Comparison of ENCODE assay signal across 12 cellular contexts in genomic region chr21:43824250-43824882, GRCh38. TPM values are rescaled to one million over a fixed set of nuclear protein-coding genes. Genes with fewer than 3 reads are reported as not detected.
DNase-seq lines count a peak whose midpoint lies in the region; ATAC-seq, FAIRE-seq and TF ChIP-seq lines count a peak whose summit lies in the region.
"Had no signal": no experiment of that assay in that cellular context is flagged by ENCODE, and none has a peak within 500 bp of the region (broad histone marks: within the 10 kb centered on the region; RNA-seq: fewer than 3 reads in every experiment).

No MANE protein-coding gene starts in this region.

- no peak overlapping the region for H3K4ac ChIP-seq in IMR-90 (ENCODE audit: low read depth, low read length)

- H3K56ac ChIP-seq in IMR-90 (ENCODE audit: extremely low read depth, insufficient read depth, low read length): no peak overlapping the region

- no peak overlapping the region for H4K5ac ChIP-seq in IMR-90 (ENCODE audit: low read depth, low read length)

- H2AK9ac ChIP-seq in IMR-90 (replicated peaks; ENCODE audit: low read depth, low read length, poor library complexity): peak overlapping the region; percentile 72

- no peak for TF ChIP-seq POLR2A in IMR-90 (IDR thresholded peaks at IDR 0.05; ENCODE audit: low read depth, low read length)
- no peak for TF ChIP-seq POLR2A in uterus (IDR thresholded peaks at IDR 0.05)

- peak; percentile 81 for FAIRE-seq in bronchial epithelial cell (lab: Jason Lieb, UNC)
- FAIRE-seq: TTC549 had no signal

- no peaks in the 10 kb centered on the region for H3K79me1 ChIP-seq in IMR-90 (ENCODE audit: low read depth in 1 of 2, low read length in 2 of 2)

- H4K8ac ChIP-seq in IMR-90 (ENCODE audit: low read depth in 2 of 2, low read length in 2 of 2): no peak overlapping the region

- dilution Hi-C loops in IMR-90 (cut with HindIII; ENCODE audit: low sequenced_read_pairs, unreplicated experiment): no loop called here

- intact Hi-C loops in IMR-90 (cut with micrococcal nuclease): no loop called here
- intact Hi-C loops in uterus (cut with DNase I; ENCODE audit: low total_unique reads): no loop called here

- no peak overlapping the region for H3K4me3 ChIP-seq in IMR-90 (ENCODE audit: insufficient read depth, low read depth, low read length)
- no peak overlapping the region for H3K4me3 ChIP-seq in bronchial epithelial cell (ENCODE audit: low read depth, low read length)
- H3K4me3 ChIP-seq in uterus: no peak overlapping the region
- H3K4me3 ChIP-seq: PC-9 had no signal

- no peak overlapping the region for H3K27ac ChIP-seq in IMR-90 (ENCODE audit: insufficient read depth, low read length)
- H3K27ac ChIP-seq in uterus: no peak overlapping the region
- H3K27ac ChIP-seq: PC-9 had no signal

- H3K23ac ChIP-seq in IMR-90 (ENCODE audit: low read depth, low read length): no peak overlapping the region

- H2BK5ac ChIP-seq in IMR-90 (ENCODE audit: low read depth, low read length, poor library complexity, severe bottlenecking): no peak overlapping the region

- H4K20me1 ChIP-seq in IMR-90 (ENCODE audit: insufficient read depth, low read length): no peaks in the 10 kb centered on the region

- DNase-seq in AG08395 (ENCODE audit: low spot score): peak; percentile 83
- DNase-seq in IMR-90: peak; percentile 62
- peak; percentile 23 for DNase-seq in bronchial epithelial cell (ENCODE audit: low read depth)
- peak; percentile 26 for DNase-seq in kidney tubule cell (ENCODE audit: low spot score)
- DNase-seq in uterus: no peak
- DNase-seq in COLO829 (ENCODE audit: low spot score): no peak
- DNase-seq: NCI-H2029 treated with DMSO at 0.1 percent for 48 hours; PC-9; stimulated activated CD4-positive, alpha-beta T cell treated with anti-CD3 and anti-CD28 coated beads, Interleukin-4, amount 100 ng/mL, for 4 hours had no signal

- no peak overlapping the region for H3K4me2 ChIP-seq in IMR-90 (ENCODE audit: low read depth, low read length)
- H3K4me2 ChIP-seq: PC-9 had no signal

- peaks cover 5% of the 10 kb centered on the region for H3K27me3 ChIP-seq in IMR-90 (ENCODE audit: control insufficient read depth, insufficient read depth, low read length)
- peaks cover 4% of the 10 kb centered on the region for H3K27me3 ChIP-seq in bronchial epithelial cell (ENCODE audit: control insufficient read depth, insufficient read depth, low read length)
- H3K27me3 ChIP-seq in uterus: no peaks in the 10 kb centered on the region

- POLR2A ChIA-PET in IMR-90 (lab: Charles Lee; ENCODE audit: unreplicated experiment): no interaction called here

- peaks cover 4% of the 10 kb centered on the region; the same call in 1 of the 2 replicates for H3K9me1 ChIP-seq in IMR-90 (ENCODE audit: insufficient read depth, low read length)

- WGBS in IMR-90 (ENCODE audit: extremely low coverage in 2 of 2, insufficient read length in 1 of 2), 2 experiments: 69% methylated on average over 5 of the region's 14 CpGs; no CpG with 5 or more reads in 1 of the 2 experiments

- no peak overlapping the region for H2BK15ac ChIP-seq in IMR-90 (ENCODE audit: low read depth, low read length)

- CTCF ChIA-PET in IMR-90 (lab: Yijun Ruan, JAX): interaction anchor here (0.6 kb wide), 1 partner anchor 251 kb away, joined by 7 read pairs; no protein-coding TSS in a partner anchor

- ATAC-seq in IMR-90 (ENCODE audit: low read depth) (peak; percentile 80), GM18868 (IDR thresholded peaks at IDR 0.05; ENCODE audit: unreplicated experiment) (no peak), HG03135 (IDR thresholded peaks at IDR 0.05; ENCODE audit: unreplicated experiment) (no peak)

- no peak overlapping the region for H4K91ac ChIP-seq in IMR-90 (ENCODE audit: insufficient read depth, low read depth, low read length)

- H2AK5ac ChIP-seq in IMR-90 (ENCODE audit: low read depth, low read length): no peak overlapping the region

- H3K18ac ChIP-seq in IMR-90 (ENCODE audit: low read depth, low read length): no peak overlapping the region

- BruUV-seq in IMR-90 (replicated peaks; lab: Mats Ljungman, UMichigan): no TSS peak

- TF ChIP-seq RAD21 in IMR-90 (IDR thresholded peaks at IDR 0.05; ENCODE audit: low read length): no peak

- H3K14ac ChIP-seq in IMR-90 (replicated peaks; ENCODE audit: low read depth, low read length): no peak overlapping the region

- H3K9me3 ChIP-seq in IMR-90 (ENCODE audit: control insufficient read depth, insufficient read depth, low read length): no peaks in the 10 kb centered on the region
- no peaks in the 10 kb centered on the region for H3K9me3 ChIP-seq in uterus

- in situ Hi-C loops in IMR-90 (cut with MboI; ENCODE audit: low sequenced_read_pairs): no loop called here

- no peak overlapping the region for H2BK120ac ChIP-seq in IMR-90 (ENCODE audit: low read depth, low read length)

- TF ChIP-seq CTCF in IMR-90 (conservative IDR thresholded peaks at IDR 0.05; ENCODE audit: low read depth, low read length) (no peak), bronchial epithelial cell (IDR thresholded peaks at IDR 0.05; ENCODE audit: insufficient read depth, low read length, severe bottlenecking) (no peak), uterus (IDR thresholded peaks at IDR 0.05) (no peak)

- H3K36me3 ChIP-seq in IMR-90 (ENCODE audit: control insufficient read depth, insufficient read depth, low read length) (no peaks in the 10 kb centered on the region), bronchial epithelial cell (ENCODE audit: control insufficient read depth, insufficient read depth, low read length) (no peaks in the 10 kb centered on the region), uterus (no peaks in the 10 kb centered on the region)

- H2AFZ ChIP-seq in IMR-90 (replicated peaks; ENCODE audit: low read length, poor library complexity): peak overlapping the region; percentile 71
- H2AFZ ChIP-seq: PC-9 had no signal

- H3K4me1 ChIP-seq in IMR-90 (ENCODE audit: control insufficient read depth, insufficient read depth, low read length) (peaks cover 4% of the 10 kb centered on the region; the same call in 1 of the 2 replicates), uterus (no peaks in the 10 kb centered on the region)

- H3K9ac ChIP-seq in IMR-90 (ENCODE audit: low read depth, low read length): no peak overlapping the region

- H2BK20ac ChIP-seq in IMR-90 (ENCODE audit: low read depth, low read length): no peak overlapping the region

TF ChIP-seq in IMR-90, 13 proteins besides CTCF, POLR2A, EP300 and RAD21:
- TF ChIP-seq FOS (IDR thresholded peaks at IDR 0.05; ENCODE audit: low read depth, low read length) (peak; percentile 52; the same call in 1 of the 2 replicates), RFX5 (IDR thresholded peaks at IDR 0.05; ENCODE audit: low read depth, low read length) (no peak)

RNA-seq across cellular contexts. Expression of gene RRP1, which starts 35.0 kb away (rescaled TPM):
- total RNA-seq in IMR-90 (2012; rRNA removed) (18.3 and 23.3 TPM in 2 replicates), bronchial epithelial cell (27.1 and 34.5 TPM in 2 replicates), uterus (10 to 100 TPM; 11.0 to 31.5 (median 19.5) TPM)
- 18.1 and 20.2 TPM in 2 replicates for polyA plus RNA-seq in IMR-90 (2012; rRNA removed)
- 12.4 and 18.5 TPM in 2 replicates for polyA plus RNA-seq in IMR-90 (2012; cell fraction: cytosol; rRNA removed)
- 28.8 and 33.8 TPM in 2 replicates for polyA plus RNA-seq in IMR-90 (2012; cell fraction: nucleus; rRNA removed; ENCODE audit: low replicate concordance)

RNA-seq across cellular contexts. Expression of gene AGPAT3, which starts 40.7 kb away (rescaled TPM):
- total RNA-seq in IMR-90 (2012; rRNA removed) (24.2 and 27.1 TPM in 2 replicates), bronchial epithelial cell (40.5 and 47.5 TPM in 2 replicates), uterus (10 to 100 TPM in 3 of 4 donors, 1 to 10 TPM in 1; 6.8 to 43.4 (median 28.4) TPM)
- polyA plus RNA-seq in IMR-90 (2012; rRNA removed): 36.2 and 38.7 TPM in 2 replicates
- 32.1 and 32.6 TPM in 2 replicates for polyA plus RNA-seq in IMR-90 (2012; cell fraction: cytosol; rRNA removed)
- polyA plus RNA-seq in IMR-90 (2012; cell fraction: nucleus; rRNA removed; ENCODE audit: low replicate concordance): 48.7 and 55.4 TPM in 2 replicates

RNA-seq across cellular contexts. Expression of gene CSTB, which starts 48.3 kb away (rescaled TPM):
- total RNA-seq in IMR-90 (2012; rRNA removed) (6.1 and 6.9 TPM in 2 replicates), bronchial epithelial cell (31.3 and 139 TPM in 2 replicates), uterus (10 to 100 TPM in 1 of 4 donors, 1 to 10 TPM in 3; 2.0 to 31.2 (median 5.6) TPM)
- 71.7 and 87.4 TPM in 2 replicates for polyA plus RNA-seq in IMR-90 (2012; rRNA removed)
- 31.9 and 61.6 TPM in 2 replicates for polyA plus RNA-seq in IMR-90 (2012; cell fraction: cytosol; rRNA removed)
- polyA plus RNA-seq in IMR-90 (2012; cell fraction: nucleus; rRNA removed; ENCODE audit: low replicate concordance): 16.5 and 24.5 TPM in 2 replicates

Comparison
In these comparisons a context has a peak if more than half of its experiments do, and no peak if none do; other contexts are left out.
1. DNase-seq: peak in AG08395 (single experiment), IMR-90 (single experiment), bronchial epithelial cell (single experiment) and kidney tubule cell (single experiment); none in uterus (0 of 2) and COLO829 (single experiment).